Comparison of ENCODE assay signal across 8 cellular contexts in genomic region chr9:98974994-98975712, GRCh38. TPM values are rescaled to one million over a fixed set of nuclear protein-coding genes. Genes with fewer than 3 reads are reported as not detected.
DNase-seq lines count a peak whose midpoint lies in the region; ATAC-seq and TF ChIP-seq lines count a peak whose summit lies in the region.

No MANE protein-coding gene starts in this region.

- peaks cover 0 to 7% (median 0%) of the 10 kb centered on the region in 45 donors for H3K27me3 ChIP-seq in dorsolateral prefrontal cortex

- intact Hi-C loops in dorsolateral prefrontal cortex (cut with DNase I), result loop anchor here (2.0 to 10.0 kb wide), 4 partner anchors 22 to 168 kb away; partner anchors contain the start of genes GALNT12 (in 2 of the 2) and TGFBR1 (in 1 of the 2)

- peak overlapping the region in 1 of 59 donors; percentile 25 for H3K27ac ChIP-seq in dorsolateral prefrontal cortex

- DNase-seq in AG10803 (ENCODE audit: low read depth) (peak; percentile 54), NCI-H510A (lab: John Stamatoyannopoulos, UW) (peak; percentile 64), dorsolateral prefrontal cortex (peak in 9 of 10 donors; percentile 69 to 88 (median 78)), lung microvascular endothelial cell (ENCODE audit: low read depth in 2 of 2) (peak; percentile 65 to 69)
- peak; percentile 87 to 90 for DNase-seq in activated CD4-positive, alpha-beta T cell treated with anti-CD3 and anti-CD28 coated beads, Interleukin-2, amount 50 U/mL, for 48 hours
- peak; percentile 61 to 72 (median 65) for DNase-seq in stimulated activated CD4-positive, alpha-beta T cell treated with anti-CD3 and anti-CD28 coated beads, TNF-alpha, amount 100 ng/mL, for 4 hours (ENCODE audit: low read depth in 3 of 3)

- ATAC-seq in GM18907 (IDR thresholded peaks at IDR 0.05; ENCODE audit: unreplicated experiment) (peak; percentile 91), HG03139 (IDR thresholded peaks at IDR 0.05; ENCODE audit: unreplicated experiment) (peak; percentile 93)

- H3K4me3 ChIP-seq in AG10803 (ENCODE audit: low read length) (peak overlapping the region; percentile 43), dorsolateral prefrontal cortex (peak overlapping the region in 57 of 59 donors; percentile 11 to 67 (median 44))

- TF ChIP-seq CTCF in AG10803 (conservative IDR thresholded peaks at IDR 0.05; ENCODE audit: low read length), result peak; percentile 97
- TF ChIP-seq CTCF in dorsolateral prefrontal cortex (IDR thresholded peaks at IDR 0.05 in 54 of 56, conservative IDR thresholded peaks at IDR 0.05 in 2 of 56; ENCODE audit: low read depth in 1 of 56, partially characterized antibody in 56 of 56), result peak; percentile 69 to 99 (median 96)

RNA-seq across cellular contexts. Expression of gene COL15A1, which starts 31.4 kb away (rescaled TPM):
- total RNA-seq in dorsolateral prefrontal cortex (1 to 10 TPM in 83 of 120 experiments, under 1 TPM in 37; 0.33 to 5.0 (median 1.3) TPM), lung microvascular endothelial cell (under 0.01 TPM in 1 of 2 replicates, not detected in the other)
